7 cellular contexts compared by ENCODE assay signal in genomic region chr4:120261117-120261516, GRCh38.
"Had no signal": no experiment of that assay in that cellular context is flagged by ENCODE, and none has a peak within 500 bp of the region (broad histone marks: within the 10 kb centered on the region; RNA-seq: fewer than 3 reads in every experiment).

No MANE protein-coding gene starts in this region.

- DNase-seq: GOT3, H9, HCEC 1CT, Kasumi-1, KG1 had no signal

- H3K4me3 Mint-ChIP-seq: H9 had no signal

- H3K9me3 Mint-ChIP-seq: H9 had no signal

- FAIRE-seq: H54, HTR-8/SVneo had no signal
